30 cellular contexts compared by ENCODE assay signal in the genomic region with DNA sequence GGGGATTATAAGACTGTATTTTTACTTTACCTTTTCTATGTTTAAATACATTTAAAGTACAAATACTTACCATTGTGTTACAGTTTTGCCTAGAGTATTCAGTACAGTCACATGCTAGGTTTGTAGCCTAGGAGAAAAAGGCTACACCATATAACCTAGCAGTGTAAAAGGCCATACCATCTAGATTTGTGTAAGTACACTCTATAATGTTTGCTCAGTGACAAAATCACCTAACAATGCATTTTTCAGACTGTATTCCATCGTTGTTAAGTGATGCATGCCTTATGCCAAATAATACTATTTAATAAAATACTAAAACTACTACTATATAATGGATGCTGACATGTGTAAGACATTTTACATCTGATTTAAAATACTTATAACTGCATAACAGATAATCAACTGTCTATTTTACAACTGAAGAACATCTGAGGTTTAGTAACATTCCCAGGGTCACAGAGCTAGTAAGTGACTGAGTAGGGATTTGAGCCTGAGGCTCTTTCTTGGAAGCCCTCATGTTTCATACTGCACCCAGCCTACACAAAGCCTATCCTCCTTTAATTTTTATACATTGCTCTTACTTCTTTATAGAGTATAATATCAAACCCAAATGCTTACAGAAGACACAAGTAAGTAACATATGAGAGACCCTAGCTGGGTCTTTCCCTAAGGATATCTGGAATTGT.
"Had no signal": no experiment of that assay in that cellular context is flagged by ENCODE, and none has a peak within 500 bp of the region (broad histone marks: within the 10 kb centered on the region; RNA-seq: fewer than 3 reads in every experiment).

No MANE protein-coding gene starts in this region.

- H3K9me2 ChIP-seq: SK-N-SH had no signal

- H3K27ac ChIP-seq: adrenal gland, body of pancreas, breast epithelium, SJCRH30 had no signal

- FAIRE-seq: astrocyte had no signal

- ATAC-seq: activated naive CD4-positive, alpha-beta T cell treated with anti-CD3 and anti-CD28 coated beads, Interleukin-2, amount 50 U/mL, for 72 hours; activated T-cell treated with anti-CD3 and anti-CD28 coated beads, Interleukin-2, amount 50 U/mL, for 4 hours; body of pancreas; Panc1 had no signal

- DNase-seq: activated B cell treated with CpG ODN at 0.5 μM for 24 hours; activated CD4-positive, alpha-beta memory T cell treated with anti-CD3 and anti-CD28 coated beads for 36 hours; activated CD4-positive, alpha-beta T cell treated with anti-CD3 and anti-CD28 coated beads for 4 hours; activated CD4-positive, alpha-beta T cell treated with anti-CD3 and anti-CD28 coated beads, Interleukin-2, amount 50 U/mL, for 1 hour; activated CD4-positive, CD25-positive, alpha-beta regulatory T cell treated with anti-CD3 and anti-CD28 coated beads, Interleukin-2, amount 50 U/mL, for 72 hours; activated CD8-positive, alpha-beta memory T cell treated with anti-CD3 and anti-CD28 coated beads, Interleukin-2, amount 50 U/mL, for 4 hours; activated gamma-delta T cell treated with Interleukin-2 at 50 U/mL for 16 hours; activated naive CD4-positive, alpha-beta T cell treated with anti-CD3 and anti-CD28 coated beads for 36 hours; activated T-cell treated with anti-CD3 and anti-CD28 coated beads for 4 hours; activated T-cell treated with anti-CD3 and anti-CD28 coated beads, Interleukin-2, amount 50 U/mL, for 4 hours; adrenal gland; body of pancreas; NCI-H1105; NCI-H1417 treated with DMSO at 0.1 percent for 48 hours; NCI-H1930; NCI-H2081 treated with DMSO at 0.1 percent for 48 hours; NCI-H345; NCI-H524 treated with DMSO at 0.1 percent for 48 hours; NCI-H748 treated with DMSO at 0.1 percent for 48 hours; SHP77; SJCRH30; SK-N-SH; SW 1271; T-helper 1 cell; T-helper 2 cell; T-helper 9 cell had no signal

- H3K27me3 ChIP-seq: adrenal gland, body of pancreas, breast epithelium, SJCRH30 had no signal

- H3K4me3 ChIP-seq: adrenal gland, body of pancreas, breast epithelium, SJCRH30 had no signal

- H3K9me3 ChIP-seq: adrenal gland, body of pancreas, breast epithelium, SJCRH30, SK-N-SH had no signal

- H3K9ac ChIP-seq: SK-N-SH had no signal

- H3K4me1 ChIP-seq: adrenal gland, body of pancreas, breast epithelium, SJCRH30 had no signal

- H3K4me2 ChIP-seq: SK-N-SH had no signal

- H3K36me3 ChIP-seq: adrenal gland, breast epithelium, SJCRH30 had no signal
